14 cellular contexts compared by ENCODE assay signal in genomic region chr16:22222998-22223397, GRCh38.
"Had no signal": no experiment of that assay in that cellular context is flagged by ENCODE, and none has a peak within 500 bp of the region (broad histone marks: within the 10 kb centered on the region; RNA-seq: fewer than 3 reads in every experiment).

No MANE protein-coding gene starts in this region.

- H3K27ac Mint-ChIP-seq: activated naive CD4-positive, alpha-beta T cell treated with anti-CD3 and anti-CD28 coated beads, Interleukin-2, amount 50 U/mL, for 24 hours; activated T-cell treated with anti-CD3 and anti-CD28 coated beads, Interleukin-2, amount 50 U/mL, for 72 hours; natural killer cell treated with Interleukin-12 subunit alpha and Interleukin-12 subunit beta and Interleukin-15 and Interleukin-18, amount 100 ng/mL, for 72 hours had no signal

- H3K9me3 ChIP-seq: transverse colon had no signal

- H3K9me3 Mint-ChIP-seq: activated naive CD4-positive, alpha-beta T cell treated with anti-CD3 and anti-CD28 coated beads, Interleukin-2, amount 50 U/mL, for 24 hours; activated T-cell treated with anti-CD3 and anti-CD28 coated beads, Interleukin-2, amount 50 U/mL, for 72 hours; natural killer cell treated with Interleukin-12 subunit alpha and Interleukin-12 subunit beta and Interleukin-15 and Interleukin-18, amount 100 ng/mL, for 72 hours had no signal

- H3K27me3 Mint-ChIP-seq: activated naive CD4-positive, alpha-beta T cell treated with anti-CD3 and anti-CD28 coated beads, Interleukin-2, amount 50 U/mL, for 24 hours; natural killer cell treated with Interleukin-12 subunit alpha and Interleukin-12 subunit beta and Interleukin-15 and Interleukin-18, amount 100 ng/mL, for 72 hours had no signal

- H3K4me3 Mint-ChIP-seq: activated naive CD4-positive, alpha-beta T cell treated with anti-CD3 and anti-CD28 coated beads, Interleukin-2, amount 50 U/mL, for 24 hours; activated T-cell treated with anti-CD3 and anti-CD28 coated beads, Interleukin-2, amount 50 U/mL, for 72 hours; natural killer cell treated with Interleukin-12 subunit alpha and Interleukin-12 subunit beta and Interleukin-15 and Interleukin-18, amount 100 ng/mL, for 72 hours had no signal

- H3K36me3 Mint-ChIP-seq: activated naive CD4-positive, alpha-beta T cell treated with anti-CD3 and anti-CD28 coated beads, Interleukin-2, amount 50 U/mL, for 24 hours; natural killer cell treated with Interleukin-12 subunit alpha and Interleukin-12 subunit beta and Interleukin-15 and Interleukin-18, amount 100 ng/mL, for 72 hours had no signal

- DNase-seq: activated CD4-positive, alpha-beta T cell treated with anti-CD3 and anti-CD28 coated beads, Interleukin-2, amount 50 U/mL, for 1 hour; activated CD4-positive, CD25-positive, alpha-beta regulatory T cell; activated gamma-delta T cell; activated T-cell treated with anti-CD3 and anti-CD28 coated beads, Interleukin-2, amount 50 U/mL, for 72 hours; effector CD4-positive, alpha-beta T cell; retina; stimulated activated CD4-positive, alpha-beta T cell treated with anti-CD3 and anti-CD28 coated beads, Interleukin-2, amount 100 ng/mL, for 24 hours; stimulated activated naive CD8-positive, alpha-beta T cell treated with anti-CD3 and anti-CD28 coated beads, Interleukin-15, Interleukin-2, amounts not matched to agents 100 U/mL and 50 U/mL, for 24 hours; substantia nigra; transverse colon had no signal

- H3K27ac ChIP-seq: parathyroid adenoma, transverse colon had no signal

- H3K4me3 ChIP-seq: transverse colon had no signal

- ATAC-seq: esophagus mucosa; natural killer cell treated with Interleukin-12 subunit alpha and Interleukin-12 subunit beta and Interleukin-15 and Interleukin-18, amount 100 ng/mL, for 72 hours; stimulated activated naive CD8-positive, alpha-beta T cell treated with anti-CD3 and anti-CD28 coated beads, Interleukin-15, Interleukin-2, amounts not matched to agents 100 U/mL and 50 U/mL, for 24 hours had no signal

- H3K27me3 ChIP-seq: transverse colon had no signal
